Comparison of ENCODE assay signal across 1 cellular context in the genomic region with DNA sequence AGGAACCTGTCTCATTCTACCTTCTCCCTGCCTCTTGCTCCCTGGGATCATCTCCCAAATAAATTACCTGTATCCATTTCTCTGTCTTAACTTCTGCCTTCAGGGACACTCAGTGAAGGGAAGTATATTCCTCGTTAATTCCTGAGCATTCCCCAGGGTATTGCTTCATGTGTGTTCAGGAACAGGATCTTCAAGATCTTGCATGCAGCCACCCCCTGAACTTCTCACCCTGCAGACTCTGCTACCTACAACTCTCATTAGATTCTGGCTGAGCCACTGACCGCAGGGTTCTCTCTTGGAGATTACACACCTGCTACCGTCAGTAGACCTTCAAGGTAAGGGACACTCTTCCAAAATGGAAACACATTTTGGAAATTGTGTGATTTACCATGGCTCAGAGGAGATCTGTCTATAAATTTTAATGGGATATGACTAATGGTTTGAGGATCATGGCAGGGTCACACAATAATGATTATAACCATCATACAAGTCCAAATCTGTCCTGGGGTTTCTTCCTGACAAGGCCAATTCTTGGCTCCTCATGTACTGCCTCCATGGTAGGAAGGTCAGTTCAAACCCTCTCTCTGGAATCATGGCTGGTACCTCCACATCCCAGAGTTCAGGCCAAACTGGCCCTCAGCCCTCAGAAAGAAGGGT.
TF ChIP-seq lines count a peak whose summit lies in the region.

No MANE protein-coding gene starts in this region.

TF ChIP-seq in K562, 482 proteins besides CTCF, POLR2A, EP300 and RAD21 (continued from another document):
- TF ChIP-seq REST (CRISPR knock-in tag; IDR thresholded peaks at IDR 0.05; ENCODE audit: low read depth), result no peak
- TF ChIP-seq XRCC5 (IDR thresholded peaks at IDR 0.05; ENCODE audit: low read depth, low read length), result no peak
- no peak for TF ChIP-seq MECOM (CRISPR knock-in tag; IDR thresholded peaks at IDR 0.05)
- TF ChIP-seq POLR3A (IDR thresholded peaks at IDR 0.05; ENCODE audit: borderline replicate concordance, extremely low read depth, insufficient read depth, insufficient read length), result no peak
TF ChIP-seq in K562: peak in this region for 0.
